ENCODE assay signal across 8 cellular contexts in genomic region chr16:2512920-2513404, GRCh38.
DNase-seq lines count a peak whose midpoint lies in the region; TF ChIP-seq lines count a peak whose summit lies in the region.

No MANE protein-coding gene starts in this region.

- H3K9ac ChIP-seq in muscle layer of colon (ENCODE audit: low read length), result no peak overlapping the region

- no peaks in the 10 kb centered on the region for H3K9me3 ChIP-seq in muscle layer of colon (ENCODE audit: low read length)

- H3K36me3 ChIP-seq in muscle layer of colon (ENCODE audit: insufficient read depth, low read length), result no peaks in the 10 kb centered on the region

- H3K27me3 ChIP-seq in muscle layer of colon (ENCODE audit: control insufficient read depth in 1 of 2, insufficient read depth in 2 of 2, low read length in 2 of 2), result no peaks in the 10 kb centered on the region

- H3K4me3 ChIP-seq in choroid plexus epithelial cell (ENCODE audit: low read depth, low read length), result peak overlapping the region; percentile 85
- peak overlapping the region; percentile 49 to 95 for H3K4me3 ChIP-seq in muscle layer of colon (ENCODE audit: low read depth in 1 of 2, low read length in 2 of 2)

- H3K4me1 ChIP-seq in muscle layer of colon (ENCODE audit: insufficient read depth, low read length), result peaks cover 53% of the 10 kb centered on the region

- peak overlapping the region; percentile 90 for H3K27ac ChIP-seq in muscle layer of colon (ENCODE audit: low read depth, low read length)

- DNase-seq in NCI-H2171 treated with DMSO at 0.1 percent for 48 hours (lab: John Stamatoyannopoulos, UW) (peak; percentile 36), NCI-H2171 (lab: John Stamatoyannopoulos, UW) (no peak), NCI-H2107 treated with DMSO at 0.1 percent for 48 hours (lab: John Stamatoyannopoulos, UW; ENCODE audit: unreplicated experiment) (peak; percentile 19), choroid plexus epithelial cell (ENCODE audit: low read depth) (no peak), GM19240 (ENCODE audit: insufficient read length, low spot score) (no peak), hepatic stellate cell (ENCODE audit: low spot score) (no peak), midbrain (lab: John Stamatoyannopoulos, UW) (no peak)

- no peak for TF ChIP-seq CTCF in choroid plexus epithelial cell (conservative IDR thresholded peaks at IDR 0.05; ENCODE audit: low read depth, low read length)

Comparison
In these comparisons a context has a peak if more than half of its experiments do, and no peak if none do; other contexts are left out.
1. DNase-seq: peak in NCI-H2171 treated with DMSO at 0.1 percent for 48 hours (single experiment) and NCI-H2107 treated with DMSO at 0.1 percent for 48 hours (single experiment); none in NCI-H2171 (single experiment), choroid plexus epithelial cell (single experiment), GM19240 (single experiment), hepatic stellate cell (single experiment) and midbrain (single experiment).